Comparison of ENCODE assay signal across 1 cellular context in the genomic region with DNA sequence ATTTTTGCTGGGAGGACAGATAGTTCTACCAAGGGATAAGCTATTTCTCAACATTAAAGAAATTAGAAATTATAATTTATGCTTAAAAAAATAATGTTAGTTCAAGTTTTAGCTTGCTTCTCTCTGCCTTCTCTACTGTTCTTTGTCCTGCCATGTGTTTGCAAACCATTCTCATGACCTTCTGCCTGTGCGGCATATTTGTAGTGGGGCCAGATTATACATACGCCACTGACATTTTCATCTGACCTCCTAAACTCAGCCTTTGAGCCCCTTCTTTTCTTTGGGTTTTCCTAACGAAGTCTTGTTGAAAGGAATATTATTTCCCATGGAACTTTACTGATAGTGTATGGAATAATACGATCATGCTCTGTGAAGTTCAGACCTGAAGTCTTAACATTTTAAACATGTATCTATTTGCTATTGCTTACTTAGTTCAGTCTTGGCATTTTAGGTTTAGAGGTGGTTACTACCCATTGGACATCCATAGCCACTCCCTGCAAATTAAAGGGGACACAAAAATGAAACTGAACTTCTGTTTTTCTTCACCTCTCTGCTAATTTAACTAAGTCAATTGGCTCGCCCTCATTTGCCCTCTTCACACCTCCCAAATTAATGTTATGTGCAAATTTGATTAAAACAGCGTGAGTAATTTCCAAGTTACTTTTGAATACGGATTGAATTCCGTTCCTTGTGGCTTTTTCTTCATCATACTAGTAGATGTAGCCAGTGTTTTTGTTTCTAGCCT.
TF ChIP-seq lines count a peak whose summit lies in the region.

No MANE protein-coding gene starts in this region.

TF ChIP-seq in HepG2, 621 proteins besides CTCF, POLR2A, EP300 and RAD21 (continues in another document):
- TF ChIP-seq JUN (CRISPR knock-in tag; IDR thresholded peaks at IDR 0.05): no peak
- TF ChIP-seq IKZF1 (IDR thresholded peaks at IDR 0.05): no peak
- TF ChIP-seq FLYWCH1 (CRISPR knock-in tag; IDR thresholded peaks at IDR 0.05): no peak
- TF ChIP-seq, protein P1, sequence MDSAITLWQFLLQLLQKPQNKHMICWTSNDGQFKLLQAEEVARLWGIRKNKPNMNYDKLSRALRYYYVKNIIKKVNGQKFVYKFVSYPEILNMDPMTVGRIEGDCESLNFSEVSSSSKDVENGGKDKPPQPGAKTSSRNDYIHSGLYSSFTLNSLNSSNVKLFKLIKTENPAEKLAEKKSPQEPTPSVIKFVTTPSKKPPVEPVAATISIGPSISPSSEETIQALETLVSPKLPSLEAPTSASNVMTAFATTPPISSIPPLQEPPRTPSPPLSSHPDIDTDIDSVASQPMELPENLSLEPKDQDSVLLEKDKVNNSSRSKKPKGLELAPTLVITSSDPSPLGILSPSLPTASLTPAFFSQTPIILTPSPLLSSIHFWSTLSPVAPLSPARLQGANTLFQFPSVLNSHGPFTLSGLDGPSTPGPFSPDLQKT (CRISPR knock-in tag; IDR thresholded peaks at IDR 0.05; ENCODE audit: borderline replicate concordance): no peak
- no peak for TF ChIP-seq ZNF383 (CRISPR knock-in tag; IDR thresholded peaks at IDR 0.05; ENCODE audit: borderline replicate concordance)
- TF ChIP-seq TCF12 (IDR thresholded peaks at IDR 0.05): no peak
- TF ChIP-seq TCF12 (CRISPR knock-in tag; IDR thresholded peaks at IDR 0.05): no peak
- no peak for TF ChIP-seq SMYD3 (CRISPR knock-in tag; IDR thresholded peaks at IDR 0.05)
- TF ChIP-seq, protein P2, sequence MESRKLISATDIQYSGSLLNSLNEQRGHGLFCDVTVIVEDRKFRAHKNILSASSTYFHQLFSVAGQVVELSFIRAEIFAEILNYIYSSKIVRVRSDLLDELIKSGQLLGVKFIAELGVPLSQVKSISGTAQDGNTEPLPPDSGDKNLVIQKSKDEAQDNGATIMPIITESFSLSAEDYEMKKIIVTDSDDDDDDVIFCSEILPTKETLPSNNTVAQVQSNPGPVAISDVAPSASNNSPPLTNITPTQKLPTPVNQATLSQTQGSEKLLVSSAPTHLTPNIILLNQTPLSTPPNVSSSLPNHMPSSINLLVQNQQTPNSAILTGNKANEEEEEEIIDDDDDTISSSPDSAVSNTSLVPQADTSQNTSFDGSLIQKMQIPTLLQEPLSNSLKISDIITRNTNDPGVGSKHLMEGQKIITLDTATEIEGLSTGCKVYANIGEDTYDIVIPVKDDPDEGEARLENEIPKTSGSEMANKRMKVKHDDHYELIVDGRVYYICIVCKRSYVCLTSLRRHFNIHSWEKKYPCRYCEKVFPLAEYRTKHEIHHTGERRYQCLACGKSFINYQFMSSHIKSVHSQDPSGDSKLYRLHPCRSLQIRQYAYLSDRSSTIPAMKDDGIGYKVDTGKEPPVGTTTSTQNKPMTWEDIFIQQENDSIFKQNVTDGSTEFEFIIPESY (CRISPR knock-in tag; IDR thresholded peaks at IDR 0.05): no peak
- no peak for TF ChIP-seq ZNF710 (CRISPR knock-in tag; IDR thresholded peaks at IDR 0.05; ENCODE audit: borderline replicate concordance)
- no peak for TF ChIP-seq NFE2L2 (IDR thresholded peaks at IDR 0.05; ENCODE audit: low read length)
- no peak for TF ChIP-seq ZNF333 (CRISPR knock-in tag; IDR thresholded peaks at IDR 0.05; ENCODE audit: borderline replicate concordance)
- TF ChIP-seq SALL1 (CRISPR knock-in tag; IDR thresholded peaks at IDR 0.05): peak; percentile 32; the same call in 1 of the 2 replicates
- peak; percentile 33 for TF ChIP-seq DPF2 (CRISPR knock-in tag; IDR thresholded peaks at IDR 0.05; ENCODE audit: borderline replicate concordance, low read depth)
- TF ChIP-seq NFIB (CRISPR knock-in tag; IDR thresholded peaks at IDR 0.05; ENCODE audit: borderline replicate concordance): no peak
- TF ChIP-seq PPARG (CRISPR knock-in tag; conservative IDR thresholded peaks at IDR 0.05): 0 out of 2 replicates have a peak, but pooled peaks have one; percentile 24
- TF ChIP-seq TP53 (CRISPR knock-in tag; conservative IDR thresholded peaks at IDR 0.05): no peak
- peak; percentile 85 for TF ChIP-seq ARID5B (CRISPR knock-in tag; IDR thresholded peaks at IDR 0.05)
- no peak for TF ChIP-seq ZNF432 (CRISPR knock-in tag; IDR thresholded peaks at IDR 0.05; ENCODE audit: borderline replicate concordance)
- no peak for TF ChIP-seq SIN3B (IDR thresholded peaks at IDR 0.05; ENCODE audit: low read length)
- no peak for TF ChIP-seq PCBP1 (IDR thresholded peaks at IDR 0.05; ENCODE audit: borderline replicate concordance, low read depth, low read length)
- no peak for TF ChIP-seq KDM2A (CRISPR knock-in tag; IDR thresholded peaks at IDR 0.05; ENCODE audit: borderline replicate concordance, low read depth)
- TF ChIP-seq RBFOX2 (IDR thresholded peaks at IDR 0.05; ENCODE audit: low read depth, low read length): no peak
- TF ChIP-seq GPBP1L1 (CRISPR knock-in tag; IDR thresholded peaks at IDR 0.05): no peak
- TF ChIP-seq ATF4 (CRISPR knock-in tag; IDR thresholded peaks at IDR 0.05): no peak
- TF ChIP-seq ZNF292 (CRISPR knock-in tag; IDR thresholded peaks at IDR 0.05; ENCODE audit: borderline replicate concordance, low read depth): no peak
- 0 out of 2 replicates have a peak, but pooled peaks have one; percentile 54 for TF ChIP-seq ZSCAN20 (CRISPR knock-in tag; IDR thresholded peaks at IDR 0.05; ENCODE audit: borderline replicate concordance)
- no peak; the same call in 1 of the 2 replicates for TF ChIP-seq KDM5A (IDR thresholded peaks at IDR 0.05; ENCODE audit: borderline replicate concordance, low read length)
- no peak for TF ChIP-seq ATF6 (CRISPR knock-in tag; conservative IDR thresholded peaks at IDR 0.05)
- TF ChIP-seq ZNF276 (CRISPR knock-in tag; IDR thresholded peaks at IDR 0.05; ENCODE audit: low read depth): no peak
- TF ChIP-seq ZNF224 (CRISPR knock-in tag; IDR thresholded peaks at IDR 0.05): no peak
- peak; percentile 64 for TF ChIP-seq GATAD2A (CRISPR knock-in tag; IDR thresholded peaks at IDR 0.05)
- TF ChIP-seq, protein P3, sequence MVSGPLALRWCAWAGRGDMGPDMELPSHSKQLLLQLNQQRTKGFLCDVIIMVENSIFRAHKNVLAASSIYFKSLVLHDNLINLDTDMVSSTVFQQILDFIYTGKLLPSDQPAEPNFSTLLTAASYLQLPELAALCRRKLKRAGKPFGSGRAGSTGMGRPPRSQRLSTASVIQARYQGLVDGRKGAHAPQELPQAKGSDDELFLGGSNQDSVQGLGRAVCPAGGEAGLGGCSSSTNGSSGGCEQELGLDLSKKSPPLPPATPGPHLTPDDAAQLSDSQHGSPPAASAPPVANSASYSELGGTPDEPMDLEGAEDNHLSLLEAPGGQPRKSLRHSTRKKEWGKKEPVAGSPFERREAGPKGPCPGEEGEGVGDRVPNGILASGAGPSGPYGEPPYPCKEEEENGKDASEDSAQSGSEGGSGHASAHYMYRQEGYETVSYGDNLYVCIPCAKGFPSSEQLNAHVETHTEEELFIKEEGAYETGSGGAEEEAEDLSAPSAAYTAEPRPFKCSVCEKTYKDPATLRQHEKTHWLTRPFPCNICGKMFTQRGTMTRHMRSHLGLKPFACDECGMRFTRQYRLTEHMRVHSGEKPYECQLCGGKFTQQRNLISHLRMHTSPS (CRISPR knock-in tag; IDR thresholded peaks at IDR 0.05; ENCODE audit: low read depth): no peak
- TF ChIP-seq, protein P4, sequence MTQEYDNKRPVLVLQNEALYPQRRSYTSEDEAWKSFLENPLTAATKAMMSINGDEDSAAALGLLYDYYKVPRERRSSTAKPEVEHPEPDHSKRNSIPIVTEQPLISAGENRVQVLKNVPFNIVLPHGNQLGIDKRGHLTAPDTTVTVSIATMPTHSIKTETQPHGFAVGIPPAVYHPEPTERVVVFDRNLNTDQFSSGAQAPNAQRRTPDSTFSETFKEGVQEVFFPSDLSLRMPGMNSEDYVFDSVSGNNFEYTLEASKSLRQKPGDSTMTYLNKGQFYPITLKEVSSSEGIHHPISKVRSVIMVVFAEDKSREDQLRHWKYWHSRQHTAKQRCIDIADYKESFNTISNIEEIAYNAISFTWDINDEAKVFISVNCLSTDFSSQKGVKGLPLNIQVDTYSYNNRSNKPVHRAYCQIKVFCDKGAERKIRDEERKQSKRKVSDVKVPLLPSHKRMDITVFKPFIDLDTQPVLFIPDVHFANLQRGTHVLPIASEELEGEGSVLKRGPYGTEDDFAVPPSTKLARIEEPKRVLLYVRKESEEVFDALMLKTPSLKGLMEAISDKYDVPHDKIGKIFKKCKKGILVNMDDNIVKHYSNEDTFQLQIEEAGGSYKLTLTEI (CRISPR knock-in tag; conservative IDR thresholded peaks at IDR 0.05): no peak
- TF ChIP-seq KAT7 (CRISPR knock-in tag; IDR thresholded peaks at IDR 0.05; ENCODE audit: borderline replicate concordance): no peak
- TF ChIP-seq ZNF772 (CRISPR knock-in tag; IDR thresholded peaks at IDR 0.05): 0 out of 2 replicates have a peak, but pooled peaks have one; percentile 11
- TF ChIP-seq ZNF703 (CRISPR knock-in tag; IDR thresholded peaks at IDR 0.05; ENCODE audit: borderline replicate concordance): no peak
